In genomic region chr5:176536902-176537607, GRCh38 we compare ENCODE assay signal across 8 cellular contexts. TPM values are rescaled to one million over a fixed set of nuclear protein-coding genes. Genes with fewer than 3 reads are reported as not detected.
DNase-seq lines count a peak whose midpoint lies in the region; ATAC-seq, FAIRE-seq and TF ChIP-seq lines count a peak whose summit lies in the region.

Gene RNF44 (minus strand): TSS chr5:176537402. CDS start chr5:176532472, 4,930 bp downstream.

- peak within 1 kb of the TSS; percentile 94 for H3K4me3 Mint-ChIP-seq in WTC11
- peak within 1 kb of the TSS; percentile 83 to 100 (median 98) for H3K4me3 Mint-ChIP-seq in immature natural killer cell

- peak; percentile 98 for DNase-seq in AG08396 (ENCODE audit: low spot score)
- peak; percentile 90 for DNase-seq in NCI-H226
- peak; percentile 99 for DNase-seq in WTC11 (ENCODE audit: low spot score)
- peak; percentile 88 for DNase-seq in bronchial epithelial cell (ENCODE audit: low read depth)
- peak; percentile 99 to 100 (median 99) for DNase-seq in immature natural killer cell
- peak; percentile 91 for DNase-seq in smooth muscle cell (lab: John Stamatoyannopoulos, UW; ENCODE audit: unreplicated experiment)

- H3K36me3 ChIP-seq in bronchial epithelial cell (ENCODE audit: control insufficient read depth, insufficient read depth, low read length) (peaks cover 9% of the 10 kb centered on the region), smooth muscle cell (ENCODE audit: low read depth) (no peaks in the 10 kb centered on the region)

- H3K27me3 Mint-ChIP-seq in WTC11 (ENCODE audit: low read depth) (no peaks in the 10 kb centered on the region), immature natural killer cell (ENCODE audit: low read depth in 3 of 3) (peaks cover 22 to 41% (median 34%) of the 10 kb centered on the region in 3 donors)

- POLR2A ChIA-PET in WTC11 (lab: Charles Lee), result interaction anchor here (0.5 to 3.4 kb wide), 13 partner anchors 9 to 979 kb away, joined by 3 to 30 read pairs (median 3); partner anchors contain the start of genes EIF4E1B, FAF2, HIGD2A and NOP16

- peak within 1 kb of the TSS; percentile 100 for H3K4me2 ChIP-seq in smooth muscle cell

- FAIRE-seq in bronchial epithelial cell (lab: Jason Lieb, UNC), result no peak

- no peak for TF ChIP-seq CTCF in WTC11 (IDR thresholded peaks at IDR 0.05)
- no peak for TF ChIP-seq CTCF in bronchial epithelial cell (IDR thresholded peaks at IDR 0.05; ENCODE audit: insufficient read depth, low read length, severe bottlenecking)
- TF ChIP-seq CTCF in smooth muscle cell (IDR thresholded peaks at IDR 0.05; ENCODE audit: borderline replicate concordance, insufficient read depth, poor library complexity, severe bottlenecking), result no peak

- H3K4me1 ChIP-seq in smooth muscle cell (ENCODE audit: low read depth), result peaks cover 27% of the 10 kb centered on the region

- H4K20me1 ChIP-seq in smooth muscle cell (ENCODE audit: low read depth), result peaks cover 44% of the 10 kb centered on the region

- peak within 1 kb of the TSS; percentile 97 for H3K27ac ChIP-seq in smooth muscle cell (ENCODE audit: low read depth)

- peak within 1 kb of the TSS; percentile 100 for H3K27ac Mint-ChIP-seq in WTC11
- peak within 1 kb of the TSS; percentile 94 to 100 (median 100) for H3K27ac Mint-ChIP-seq in immature natural killer cell

- H3K4me1 Mint-ChIP-seq in WTC11 (peaks cover 66% of the 10 kb centered on the region), immature natural killer cell (peaks cover 72 to 73% of the 10 kb centered on the region in 2 donors)

- no peaks in the 10 kb centered on the region for H3F3A ChIP-seq in smooth muscle cell (ENCODE audit: low read depth)

- peak; percentile 46 for TF ChIP-seq POLR2A in GM18951 (IDR thresholded peaks at IDR 0.05; ENCODE audit: extremely low read depth, insufficient read depth, insufficient read length)

- ATAC-seq in HG03196 (IDR thresholded peaks at IDR 0.05; ENCODE audit: unreplicated experiment) (peak; percentile 54), WTC11 (peak; percentile 49)

- under 1% methylated on average over 26 of the region's 65 CpGs for WGBS in smooth muscle cell (ENCODE audit: low lambda C conversion rate)

- no peaks in the 10 kb centered on the region for H3K9me3 ChIP-seq in smooth muscle cell (replicated peaks; ENCODE audit: low read depth)

- in situ Hi-C loops in GM18951 (cut with MboI; ENCODE audit: low sequenced_read_pairs, unreplicated experiment), result no loop called here

- peak within 1 kb of the TSS; percentile 95 for H3K9ac ChIP-seq in smooth muscle cell (ENCODE audit: low read depth)

- no peaks in the 10 kb centered on the region for H3K27me3 ChIP-seq in bronchial epithelial cell (ENCODE audit: control insufficient read depth, insufficient read depth, low read length)
- no peaks in the 10 kb centered on the region for H3K27me3 ChIP-seq in smooth muscle cell (ENCODE audit: low read depth)

- CTCF ChIA-PET in WTC11 (lab: Charles Lee), result interaction anchor here (0.8 to 2.4 kb wide), 17 partner anchors 16 to 920 kb away, joined by 3 to 26 read pairs (median 5); partner anchors contain the start of genes CLTB, EIF4E1B, FAF2 and HIGD2A

- H3K79me2 ChIP-seq in smooth muscle cell (ENCODE audit: low read depth), result peaks cover 42% of the 10 kb centered on the region

- H3K9me3 Mint-ChIP-seq in WTC11 (no peaks in the 10 kb centered on the region), immature natural killer cell (no peaks in the 10 kb centered on the region)

- H3K4me3 ChIP-seq in bronchial epithelial cell (ENCODE audit: low read depth, low read length) (peak within 1 kb of the TSS; percentile 90), smooth muscle cell (peak within 1 kb of the TSS; percentile 92)

- H3K36me3 Mint-ChIP-seq in WTC11 (peaks cover 16% of the 10 kb centered on the region), immature natural killer cell (peaks cover 4 to 15% (median 7%) of the 10 kb centered on the region in 3 donors)

- peak within 1 kb of the TSS; percentile 96 for H2AFZ ChIP-seq in smooth muscle cell (ENCODE audit: low read depth)

TF ChIP-seq in WTC11, 78 proteins besides CTCF, POLR2A, EP300 and RAD21 (continues in another document):
- TF ChIP-seq MXD4 (CRISPR knock-in tag; IDR thresholded peaks at IDR 0.05; ENCODE audit: borderline replicate concordance) (no peak), ATF1 (CRISPR knock-in tag; IDR thresholded peaks at IDR 0.05) (no peak), CDX4 (CRISPR knock-in tag; IDR thresholded peaks at IDR 0.05; ENCODE audit: borderline replicate concordance) (no peak), CREB1 (CRISPR knock-in tag; IDR thresholded peaks at IDR 0.05) (no peak), STAT6 (CRISPR knock-in tag; conservative IDR thresholded peaks at IDR 0.05; ENCODE audit: low read depth) (no peak), ZNF396 (CRISPR knock-in tag; IDR thresholded peaks at IDR 0.05; ENCODE audit: borderline replicate concordance) (no peak), SMAD4 (CRISPR knock-in tag; IDR thresholded peaks at IDR 0.05) (no peak), ZNF138 (CRISPR knock-in tag; conservative IDR thresholded peaks at IDR 0.05) (no peak), E2F5 (CRISPR knock-in tag; IDR thresholded peaks at IDR 0.05) (no peak), ERG (CRISPR knock-in tag; IDR thresholded peaks at IDR 0.05) (no peak), EMX1 (CRISPR knock-in tag; IDR thresholded peaks at IDR 0.05) (no peak), ZNF317 (CRISPR knock-in tag; IDR thresholded peaks at IDR 0.05; ENCODE audit: borderline replicate concordance, low read depth) (peak; percentile 44; the same call in 1 of the 2 replicates), KAT7 (CRISPR knock-in tag; IDR thresholded peaks at IDR 0.05; ENCODE audit: borderline replicate concordance) (no peak), E2F4 (CRISPR knock-in tag; IDR thresholded peaks at IDR 0.05; ENCODE audit: borderline replicate concordance, low read depth) (no peak)

RNA-seq across cellular contexts. Expression of gene RNF44, which starts in this region (rescaled TPM):
- 204 to 233 TPM (median 216 TPM) in 3 replicates for total RNA-seq in WTC11 (2021)
- 2.1 and 3.6 TPM in 2 replicates for total RNA-seq in bronchial epithelial cell
- polyA plus RNA-seq in immature natural killer cell, result 1 to 10 TPM; 1.2 to 9.8 (median 2.0) TPM
- total RNA-seq in smooth muscle cell, result 5.7 and 9.0 TPM in 2 replicates
- polyA plus RNA-seq in smooth muscle cell, result 6.8 and 8.9 TPM in 2 replicates

Comparison
In these comparisons a context has a peak if more than half of its experiments do, and no peak if none do; other contexts are left out.
1. Peak in every context shown above with its lines: DNase-seq, ATAC-seq, H3K4me3 ChIP-seq and H3K27ac ChIP-seq.
2. RNA of gene RNF44 (total RNA-seq): 204 to 233 TPM in WTC11; 5.7 to 9.0 TPM in smooth muscle cell and 2.1 to 3.6 TPM in bronchial epithelial cell; every median in the first group is over 10 times any median in the second.